30 cellular contexts compared by ENCODE assay signal in genomic region chr22:28874061-28874460, GRCh38.
"Had no signal": no experiment of that assay in that cellular context is flagged by ENCODE, and none has a peak within 500 bp of the region (broad histone marks: within the 10 kb centered on the region; RNA-seq: fewer than 3 reads in every experiment).

No MANE protein-coding gene starts in this region.

- H3K4me3 Mint-ChIP-seq: natural killer cell; nephron; neural progenitor cell; stimulated activated memory B cell treated with anti-CD40 and anti-IgM and Interleukin-4, amounts not matched to agents 10 μg/mL and 1 μg/mL and 100 μg/mL, for 72 hours; stimulated activated naive CD8-positive, alpha-beta T cell treated with anti-CD3 and anti-CD28 coated beads, Interleukin-15, amount 100 ng/mL, for 72 hours had no signal

- H3K27me3 ChIP-seq: neural progenitor cell, ovary, right lobe of liver, sigmoid colon, spleen, suprapubic skin, testis, tibial artery, transverse colon, upper lobe of left lung, vagina had no signal

- H3K36me3 ChIP-seq: neural progenitor cell, ovary, right lobe of liver, sigmoid colon, spleen, suprapubic skin, tibial artery, transverse colon, upper lobe of left lung, vagina had no signal

- H3K9me3 ChIP-seq: ovary, psoas muscle, right lobe of liver, sigmoid colon, spleen, suprapubic skin, testis, tibial artery, transverse colon, upper lobe of left lung, vagina had no signal

- H3K27me3 Mint-ChIP-seq: progenitor cell of endocrine pancreas; stimulated activated memory B cell treated with anti-CD40 and anti-IgM and Interleukin-4, amounts not matched to agents 10 μg/mL and 1 μg/mL and 100 μg/mL, for 72 hours; stimulated activated naive CD8-positive, alpha-beta T cell treated with anti-CD3 and anti-CD28 coated beads, Interleukin-15, amount 100 ng/mL, for 72 hours had no signal

- H3K4me1 Mint-ChIP-seq: stimulated activated memory B cell treated with anti-CD40 and anti-IgM and Interleukin-4, amounts not matched to agents 10 μg/mL and 1 μg/mL and 100 μg/mL, for 72 hours had no signal

- H3K9me3 Mint-ChIP-seq: natural killer cell; nephron; neural progenitor cell; stimulated activated memory B cell treated with anti-CD40 and anti-IgM and Interleukin-4, amounts not matched to agents 10 μg/mL and 1 μg/mL and 100 μg/mL, for 72 hours; stimulated activated naive CD8-positive, alpha-beta T cell treated with anti-CD3 and anti-CD28 coated beads, Interleukin-15, amount 100 ng/mL, for 72 hours had no signal

- H2AFZ ChIP-seq: parathyroid adenoma had no signal

- ATAC-seq: natural killer cell; psoas muscle; right cardiac atrium; right lobe of liver; stimulated activated memory B cell treated with anti-CD40 and anti-IgM and Interleukin-4, amounts not matched to agents 10 μg/mL and 1 μg/mL and 100 μg/mL, for 72 hours; stimulated activated naive CD8-positive, alpha-beta T cell treated with anti-CD3 and anti-CD28 coated beads, Interleukin-15, amount 100 ng/mL, for 72 hours; stimulated activated naive CD8-positive, alpha-beta T cell treated with anti-CD3 and anti-CD28 coated beads, Interleukin-15, Interleukin-2, amounts not matched to agents 100 U/mL and 50 U/mL, for 24 hours had no signal

- H3K4me2 ChIP-seq: neural progenitor cell, smooth muscle cell had no signal

- H3K27ac ChIP-seq: neural progenitor cell, ovary, parathyroid adenoma, psoas muscle, right lobe of liver, sigmoid colon, skin epidermis, spleen, suprapubic skin, testis, tibial artery, transverse colon, upper lobe of left lung, vagina had no signal

- H3K9ac ChIP-seq: neural progenitor cell, parathyroid adenoma had no signal

- DNase-seq: natural killer cell; occipital lobe; ovary; posterior cingulate gyrus; psoas muscle; right cardiac atrium; right lobe of liver; sigmoid colon; stimulated activated CD4-positive, alpha-beta T cell treated with anti-CD3 and anti-CD28 coated beads, Interleukin-12 subunit alpha, Interleukin-12 subunit beta, amount 100 ng/mL, for 4 hours; stimulated activated CD4-positive, alpha-beta T cell treated with anti-CD3 and anti-CD28 coated beads, Interleukin-1b, Interleukin-23, amount 100 ng/mL, for 48 hours; stimulated activated CD4-positive, alpha-beta T cell treated with anti-CD3 and anti-CD28 coated beads, Interleukin-4, amount 100 ng/mL, for 1 hour; stimulated activated CD4-positive, alpha-beta T cell treated with anti-CD3 and anti-CD28 coated beads, Interleukin-4, amount 100 ng/mL, for 4 hours; stimulated activated CD8-positive, alpha-beta memory T cell treated with anti-CD3 and anti-CD28 coated beads, Interleukin-4, amount 100 ng/mL, for 48 hours; stimulated activated naive CD4-positive, alpha-beta T cell; stimulated activated naive CD8-positive, alpha-beta T cell treated with anti-CD3 and anti-CD28 coated beads, Interleukin-15, amount 100 ng/mL, for 72 hours; stimulated activated naive CD8-positive, alpha-beta T cell treated with anti-CD3 and anti-CD28 coated beads, Interleukin-15, Interleukin-2, amounts not matched to agents 100 U/mL and 50 U/mL, for 24 hours; transverse colon had no signal

- H3K36me3 Mint-ChIP-seq: natural killer cell; neural progenitor cell; stimulated activated memory B cell treated with anti-CD40 and anti-IgM and Interleukin-4, amounts not matched to agents 10 μg/mL and 1 μg/mL and 100 μg/mL, for 72 hours had no signal

- H3K4me3 ChIP-seq: neural progenitor cell, ovary, psoas muscle, right lobe of liver, sigmoid colon, skin epidermis, smooth muscle cell, spleen, suprapubic skin, testis, tibial artery, transverse colon, upper lobe of left lung, vagina had no signal

- H3K27ac Mint-ChIP-seq: natural killer cell; nephron; neural progenitor cell; progenitor cell of endocrine pancreas; stimulated activated memory B cell treated with anti-CD40 and anti-IgM and Interleukin-4, amounts not matched to agents 10 μg/mL and 1 μg/mL and 100 μg/mL, for 72 hours; stimulated activated naive CD8-positive, alpha-beta T cell treated with anti-CD3 and anti-CD28 coated beads, Interleukin-15, amount 100 ng/mL, for 72 hours had no signal

- H3K79me2 ChIP-seq: parathyroid adenoma had no signal

- H3K4me1 ChIP-seq: neural progenitor cell, parathyroid adenoma, psoas muscle, sigmoid colon, spleen, suprapubic skin, testis, tibial artery, transverse colon, upper lobe of left lung had no signal
